Comparison of ENCODE assay signal across 27 cellular contexts in genomic region chr20:52577696-52578095, GRCh38.
"Had no signal": no experiment of that assay in that cellular context is flagged by ENCODE, and none has a peak within 500 bp of the region (broad histone marks: within the 10 kb centered on the region; RNA-seq: fewer than 3 reads in every experiment).

No MANE protein-coding gene starts in this region.

- ATAC-seq: activated CD4-positive, alpha-beta T cell treated with anti-CD3 and anti-CD28 coated beads for 36 hours; activated CD8-positive, alpha-beta memory T cell treated with anti-CD3 and anti-CD28 coated beads, Interleukin-2, amount 10 ng/mL, durations not matched to agents 7 days and 5 days; activated CD8-positive, alpha-beta T cell treated with anti-CD3 and anti-CD28 coated beads, Interleukin-2, amount 10 ng/mL, durations not matched to agents 7 days and 5 days; foreskin keratinocyte; heart left ventricle; left colon; right lobe of liver; stimulated activated effector memory CD8-positive, alpha-beta T cell treated with anti-CD3 and anti-CD28 coated beads, Interleukin-12 subunit alpha, Interleukin-12 subunit beta, amount 100 ng/mL, for 72 hours; stimulated activated naive CD8-positive, alpha-beta T cell treated with anti-CD3 and anti-CD28 coated beads, Interleukin-15, amount 100 ng/mL, for 72 hours had no signal

- H3K4me1 Mint-ChIP-seq: activated CD4-positive, alpha-beta T cell treated with anti-CD3 and anti-CD28 coated beads for 36 hours; activated CD8-positive, alpha-beta memory T cell treated with anti-CD3 and anti-CD28 coated beads, Interleukin-2, amount 10 ng/mL, durations not matched to agents 7 days and 5 days; central memory CD8-positive, alpha-beta T cell; immature natural killer cell; mesothelial cell of epicardium; stimulated activated effector memory CD8-positive, alpha-beta T cell treated with anti-CD3 and anti-CD28 coated beads, Interleukin-12 subunit alpha, Interleukin-12 subunit beta, amount 100 ng/mL, for 72 hours; stimulated activated naive CD8-positive, alpha-beta T cell treated with anti-CD3 and anti-CD28 coated beads, Interleukin-15, amount 100 ng/mL, for 72 hours had no signal

- H3K27me3 Mint-ChIP-seq: activated CD4-positive, alpha-beta T cell treated with anti-CD3 and anti-CD28 coated beads for 36 hours; activated CD8-positive, alpha-beta memory T cell treated with anti-CD3 and anti-CD28 coated beads, Interleukin-2, amount 10 ng/mL, durations not matched to agents 7 days and 5 days; activated naive CD8-positive, alpha-beta T cell; progenitor cell of endocrine pancreas; stimulated activated naive CD8-positive, alpha-beta T cell treated with anti-CD3 and anti-CD28 coated beads, Interleukin-15, amount 100 ng/mL, for 72 hours; type B pancreatic cell had no signal

- H3K4me3 Mint-ChIP-seq: activated CD4-positive, alpha-beta T cell treated with anti-CD3 and anti-CD28 coated beads for 36 hours; activated CD8-positive, alpha-beta memory T cell treated with anti-CD3 and anti-CD28 coated beads, Interleukin-2, amount 10 ng/mL, durations not matched to agents 7 days and 5 days; activated CD8-positive, alpha-beta T cell treated with anti-CD3 and anti-CD28 coated beads, Interleukin-2, amount 10 ng/mL, durations not matched to agents 7 days and 5 days; activated naive CD8-positive, alpha-beta T cell; central memory CD8-positive, alpha-beta T cell; dendritic cell treated with granulocyte-macrophage colony-stimulating factor and Interleukin-4, amounts not matched to agents 40 ng/mL and 50 ng/mL, for 4 days; immature natural killer cell; mesothelial cell of epicardium; naive B cell; stimulated activated effector memory CD8-positive, alpha-beta T cell treated with anti-CD3 and anti-CD28 coated beads, Interleukin-12 subunit alpha, Interleukin-12 subunit beta, amount 100 ng/mL, for 72 hours; stimulated activated naive CD8-positive, alpha-beta T cell treated with anti-CD3 and anti-CD28 coated beads, Interleukin-15, amount 100 ng/mL, for 72 hours; type B pancreatic cell had no signal

- H3K36me3 Mint-ChIP-seq: activated CD8-positive, alpha-beta memory T cell treated with anti-CD3 and anti-CD28 coated beads, Interleukin-2, amount 10 ng/mL, durations not matched to agents 7 days and 5 days; immature natural killer cell; naive B cell; stimulated activated effector memory CD8-positive, alpha-beta T cell treated with anti-CD3 and anti-CD28 coated beads, Interleukin-12 subunit alpha, Interleukin-12 subunit beta, amount 100 ng/mL, for 72 hours; type B pancreatic cell had no signal

- DNase-seq: activated CD4-positive, alpha-beta T cell treated with anti-CD3 and anti-CD28 coated beads for 36 hours; activated CD4-positive, CD25-positive, alpha-beta regulatory T cell; activated CD8-positive, alpha-beta memory T cell treated with anti-CD3 and anti-CD28 coated beads, Interleukin-2, amount 10 ng/mL, durations not matched to agents 7 days and 5 days; activated CD8-positive, alpha-beta T cell treated with anti-CD3 and anti-CD28 coated beads, Interleukin-2, amount 10 ng/mL, durations not matched to agents 7 days and 5 days; activated naive CD4-positive, alpha-beta T cell treated with Interleukin-2 at 50 U/mL for 16 hours; activated T-cell treated with anti-CD3 and anti-CD28 coated beads, Interleukin-2, amount 50 U/mL, for 48 hours; anterior cingulate cortex; foreskin keratinocyte; heart left ventricle; hypothalamus; immature natural killer cell; kidney; left colon; mammary epithelial cell; naive B cell; ovary; right lobe of liver; stimulated activated CD4-positive, alpha-beta T cell treated with anti-CD3 and anti-CD28 coated beads, Interleukin-4, amount 100 ng/mL, for 24 hours; stimulated activated naive CD8-positive, alpha-beta T cell treated with anti-CD3 and anti-CD28 coated beads, Interleukin-15, amount 100 ng/mL, for 72 hours; substantia nigra had no signal

- H3K27ac Mint-ChIP-seq: activated CD4-positive, alpha-beta T cell treated with anti-CD3 and anti-CD28 coated beads for 36 hours; activated CD8-positive, alpha-beta memory T cell treated with anti-CD3 and anti-CD28 coated beads, Interleukin-2, amount 10 ng/mL, durations not matched to agents 7 days and 5 days; activated CD8-positive, alpha-beta T cell treated with anti-CD3 and anti-CD28 coated beads, Interleukin-2, amount 10 ng/mL, durations not matched to agents 7 days and 5 days; activated naive CD8-positive, alpha-beta T cell; dendritic cell treated with granulocyte-macrophage colony-stimulating factor and Interleukin-4, amounts not matched to agents 40 ng/mL and 50 ng/mL, for 4 days; immature natural killer cell; mesothelial cell of epicardium; naive B cell; progenitor cell of endocrine pancreas; stimulated activated effector memory CD8-positive, alpha-beta T cell treated with anti-CD3 and anti-CD28 coated beads, Interleukin-12 subunit alpha, Interleukin-12 subunit beta, amount 100 ng/mL, for 72 hours; stimulated activated naive CD8-positive, alpha-beta T cell treated with anti-CD3 and anti-CD28 coated beads, Interleukin-15, amount 100 ng/mL, for 72 hours; type B pancreatic cell had no signal
